Comparison of ENCODE assay signal across 8 cellular contexts in the genomic region with DNA sequence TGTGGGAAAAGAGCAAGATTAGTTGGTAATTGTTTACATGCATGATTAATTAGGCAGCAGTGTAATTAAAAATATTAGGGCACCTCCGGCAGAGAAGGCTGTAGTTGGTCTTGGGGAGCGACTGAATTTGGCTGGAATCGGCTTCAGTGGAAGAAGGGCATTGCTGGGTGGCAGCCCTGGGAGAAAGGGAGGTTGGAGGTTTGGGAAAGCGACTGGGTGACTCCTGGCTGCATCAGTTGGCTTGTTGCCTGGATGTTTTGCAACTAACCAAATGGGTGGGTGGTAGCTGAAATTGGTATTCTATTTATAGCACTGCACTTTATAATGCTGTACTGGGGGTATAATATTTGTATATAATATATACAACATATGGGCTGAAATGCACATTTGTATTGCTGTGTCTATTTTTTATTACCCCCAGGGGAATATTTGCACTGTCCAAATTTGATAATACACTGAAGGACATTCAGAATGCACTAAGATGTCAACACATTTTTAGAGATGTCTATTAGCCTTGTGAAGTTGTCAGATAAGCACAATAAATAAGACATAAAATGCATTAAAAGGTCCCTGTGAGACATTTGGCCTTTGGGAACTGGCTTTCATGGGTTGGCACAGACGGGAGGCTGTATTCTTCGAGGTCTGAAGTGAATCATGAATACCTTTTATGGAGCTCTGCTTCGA. TPM values are rescaled to one million over a fixed set of nuclear protein-coding genes. Genes with fewer than 3 reads are reported as not detected.
DNase-seq lines count a peak whose midpoint lies in the region; ATAC-seq and TF ChIP-seq lines count a peak whose summit lies in the region.

No MANE protein-coding gene starts in this region.

- H3K27me3 Mint-ChIP-seq in endothelial cell (ENCODE audit: unreplicated experiment): peaks cover 8% of the 10 kb centered on the region

- H4K20me1 ChIP-seq in OCI-LY1 (ENCODE audit: insufficient read depth, low read length): no peaks in the 10 kb centered on the region
- peaks cover 8% of the 10 kb centered on the region for H4K20me1 ChIP-seq in osteoblast (ENCODE audit: insufficient read depth, low read length)

- ATAC-seq in HG03196 (IDR thresholded peaks at IDR 0.05; ENCODE audit: unreplicated experiment) (no peak), GM21723 (IDR thresholded peaks at IDR 0.05; ENCODE audit: unreplicated experiment) (no peak), HG02571 (IDR thresholded peaks at IDR 0.05; ENCODE audit: unreplicated experiment) (no peak), GM21526 (IDR thresholded peaks at IDR 0.05; ENCODE audit: low FRiP score, unreplicated experiment) (no peak)

- peak; percentile 53 for DNase-seq in Daoy (ENCODE audit: low read depth)
- DNase-seq in endothelial cell (ENCODE audit: low spot score): no peak
- peak; percentile 95 for DNase-seq in osteoblast (ENCODE audit: insufficient read length, low spot score, missing footprints)

- peak overlapping the region; percentile 76 for H3K4me3 ChIP-seq in OCI-LY1 (ENCODE audit: low read depth, low read length, poor library complexity, severe bottlenecking)
- peak overlapping the region; percentile 77 for H3K4me3 ChIP-seq in osteoblast (ENCODE audit: insufficient read depth, low read length)

- H3K9me2 ChIP-seq in OCI-LY1 (ENCODE audit: low read depth, low read length): no peaks in the 10 kb centered on the region

- peak overlapping the region; percentile 75 for H3K27ac Mint-ChIP-seq in endothelial cell (ENCODE audit: unreplicated experiment)

- H3K4me3 Mint-ChIP-seq in endothelial cell (ENCODE audit: unreplicated experiment): peak overlapping the region; percentile 92

- H3K36me3 Mint-ChIP-seq in endothelial cell (ENCODE audit: low read depth, unreplicated experiment): no peaks in the 10 kb centered on the region

- H3K4me1 Mint-ChIP-seq in endothelial cell (ENCODE audit: unreplicated experiment): peaks cover 19% of the 10 kb centered on the region

- no peak overlapping the region; the same call in 1 of the 2 replicates for H3K9ac ChIP-seq in OCI-LY1 (ENCODE audit: low read length)

- H3K79me2 ChIP-seq in OCI-LY1 (ENCODE audit: insufficient read depth, low read length) (no peaks in the 10 kb centered on the region), osteoblast (ENCODE audit: insufficient read depth, low read length) (peaks cover 44% of the 10 kb centered on the region)

- H2AFZ ChIP-seq in OCI-LY1 (ENCODE audit: low read length) (no peak overlapping the region), osteoblast (ENCODE audit: low read length) (no peak overlapping the region)

- H3K27ac ChIP-seq in OCI-LY1 (ENCODE audit: low read depth, low read length, poor library complexity, severe bottlenecking) (no peak overlapping the region), osteoblast (ENCODE audit: low read depth, low read length) (peak overlapping the region; percentile 74)

- TF ChIP-seq CTCF in OCI-LY1 (IDR thresholded peaks at IDR 0.05; ENCODE audit: low read length) (no peak), endothelial cell (IDR thresholded peaks at IDR 0.05; ENCODE audit: unreplicated experiment) (no peak), osteoblast (IDR thresholded peaks at IDR 0.05; ENCODE audit: extremely low read depth, low read depth, low read length) (no peak)

- H3K4me2 ChIP-seq in OCI-LY1 (ENCODE audit: low read length) (peak overlapping the region; percentile 91), osteoblast (ENCODE audit: insufficient read depth, low read length) (peak overlapping the region; percentile 86)

- H3K4me1 ChIP-seq in OCI-LY1 (ENCODE audit: insufficient read depth, low read length, severe bottlenecking) (peaks cover 11% of the 10 kb centered on the region), osteoblast (ENCODE audit: insufficient read depth, low read length) (peaks cover 23% of the 10 kb centered on the region)

- H3K27me3 ChIP-seq in OCI-LY1 (ENCODE audit: insufficient read depth, low read length) (no peaks in the 10 kb centered on the region), osteoblast (ENCODE audit: insufficient read depth, low read length) (no peaks in the 10 kb centered on the region)

- H3K36me3 ChIP-seq in OCI-LY1 (ENCODE audit: insufficient read depth, low read length): no peaks in the 10 kb centered on the region
- no peaks in the 10 kb centered on the region for H3K36me3 ChIP-seq in osteoblast (ENCODE audit: insufficient read depth, low read length)

- H3F3A ChIP-seq in OCI-LY1 (ENCODE audit: insufficient read depth, low read length): no peaks in the 10 kb centered on the region

- no peaks in the 10 kb centered on the region for H3K9me3 Mint-ChIP-seq in endothelial cell (ENCODE audit: unreplicated experiment)

- H3K9me3 ChIP-seq in OCI-LY1 (ENCODE audit: low read length): no peaks in the 10 kb centered on the region
- no peaks in the 10 kb centered on the region for H3K9me3 ChIP-seq in osteoblast (ENCODE audit: low read depth, low read length)

RNA-seq across cellular contexts. Expression of a gene that starts 1.7 kb away (rescaled TPM):
- total RNA-seq in Daoy (2014; rRNA removed; shearing (Covaris generic)): 6.8 and 8.2 TPM in 2 replicates
- total RNA-seq in endothelial cell (ENCODE audit: unreplicated experiment) (9.8 TPM), osteoblast (14.7 and 18.8 TPM in 2 replicates)

RNA-seq across cellular contexts. Expression of a gene that starts 39.8 kb away (rescaled TPM):
- 100.0 and 105 TPM in 2 replicates for total RNA-seq in Daoy (2014; rRNA removed; shearing (Covaris generic))
- 43.9 TPM for total RNA-seq in endothelial cell (ENCODE audit: unreplicated experiment)
- total RNA-seq in osteoblast: 35.5 and 43.3 TPM in 2 replicates
